Comparison of ENCODE assay signal across 12 cellular contexts in the genomic region with DNA sequence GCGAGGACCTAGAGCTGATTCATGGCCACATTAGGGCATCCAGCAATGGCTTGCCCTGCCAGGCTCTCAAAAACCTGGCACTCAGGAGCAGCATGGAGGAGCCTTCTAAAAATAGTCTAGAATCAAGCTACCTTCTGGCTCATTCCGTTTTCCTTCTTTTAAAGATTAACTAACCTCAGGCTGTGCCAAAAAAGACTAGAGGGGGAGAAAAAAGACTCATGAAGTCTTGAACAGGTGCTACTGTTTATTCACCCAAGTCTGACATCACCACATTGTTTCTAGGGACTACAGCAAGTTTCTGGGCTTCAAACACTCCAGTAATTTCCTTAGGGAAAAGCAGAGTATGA.
DNase-seq lines count a peak whose midpoint lies in the region; ATAC-seq and TF ChIP-seq lines count a peak whose summit lies in the region.
"Had no signal": no experiment of that assay in that cellular context is flagged by ENCODE, and none has a peak within 500 bp of the region (broad histone marks: within the 10 kb centered on the region; RNA-seq: fewer than 3 reads in every experiment).

No MANE protein-coding gene starts in this region.

- DNase-seq in DMS 273 (lab: John Stamatoyannopoulos, UW; ENCODE audit: unreplicated experiment) (peak; percentile 96), NCI-H524 (lab: John Stamatoyannopoulos, UW) (peak; percentile 32 to 65), heart left ventricle (peak in 4 of 5 donors; percentile 33 to 77 (median 64)), pons (ENCODE audit: low spot score) (peak; percentile 26), HuH-7 (ENCODE audit: low spot score) (no peak), T-helper 17 cell (no peak), SKM-1 treated with dmso at 0.1 percent for 144 hours (lab: John Stamatoyannopoulos, UW; ENCODE audit: unreplicated experiment) (no peak)
- DNase-seq in activated T-helper 2 cell treated with anti-CD3 and anti-CD28 coated beads, Interferon-gamma antibody, Interleukin-2, Interleukin-4, amounts not matched to agents 10 μg/mL and 5 μg/mL and 100 μg/mL, durations not matched to agents 14 hours and 24 hours and 36 hours (ENCODE audit: low spot score), result no peak
- DNase-seq: activated CD8-positive, alpha-beta memory T cell treated with anti-CD3 and anti-CD28 coated beads for 24 hours; activated naive CD4-positive, alpha-beta T cell treated with anti-CD3 and anti-CD28 coated beads, Interleukin-2, amount 10 ng/mL, durations not matched to agents 7 days and 5 days had no signal

- H3K9me3 ChIP-seq in heart left ventricle (no peaks in the 10 kb centered on the region), T-helper 17 cell (ENCODE audit: control insufficient read depth, low read length, poor library complexity, severe bottlenecking) (no peaks in the 10 kb centered on the region)
- H3K9me3 ChIP-seq: BLaER1 had no signal

- H3K27me3 Mint-ChIP-seq in activated T-helper 2 cell treated with anti-CD3 and anti-CD28 coated beads, Interferon-gamma antibody, Interleukin-2, Interleukin-4, amounts not matched to agents 10 μg/mL and 5 μg/mL and 100 μg/mL, durations not matched to agents 14 hours and 24 hours and 36 hours (ENCODE audit: low read depth), result no peaks in the 10 kb centered on the region
- H3K27me3 Mint-ChIP-seq in T-helper 17 cell, result no peaks in the 10 kb centered on the region
- H3K27me3 Mint-ChIP-seq: activated naive CD4-positive, alpha-beta T cell treated with anti-CD3 and anti-CD28 coated beads, Interleukin-2, amount 10 ng/mL, durations not matched to agents 7 days and 5 days had no signal

- ATAC-seq in heart left ventricle, result peak; percentile 89 to 93 (median 92)
- no peak for ATAC-seq in T-helper 17 cell

- TF ChIP-seq POLR2A in heart left ventricle (IDR thresholded peaks at IDR 0.05), result no peak

- H3K27ac ChIP-seq in heart left ventricle, result peak overlapping the region in 10 of 12 donors; percentile 0 to 83 (median 64)
- H3K27ac ChIP-seq: BLaER1 had no signal

- no peaks in the 10 kb centered on the region for H3K27me3 ChIP-seq in heart left ventricle
- H3K27me3 ChIP-seq: BLaER1 had no signal

- no peaks in the 10 kb centered on the region for H3K36me3 ChIP-seq in heart left ventricle
- H3K36me3 ChIP-seq: BLaER1 had no signal

- 17 to 39% (median 25%) methylated on average over 2 of the region's 2 CpGs for WGBS in heart left ventricle, 4 donors

- H3K9me3 Mint-ChIP-seq in activated T-helper 2 cell treated with anti-CD3 and anti-CD28 coated beads, Interferon-gamma antibody, Interleukin-2, Interleukin-4, amounts not matched to agents 10 μg/mL and 5 μg/mL and 100 μg/mL, durations not matched to agents 14 hours and 24 hours and 36 hours, result no peaks in the 10 kb centered on the region
- H3K9me3 Mint-ChIP-seq: activated naive CD4-positive, alpha-beta T cell treated with anti-CD3 and anti-CD28 coated beads, Interleukin-2, amount 10 ng/mL, durations not matched to agents 7 days and 5 days; T-helper 2 cell treated with Interferon-gamma antibody and Interleukin-4, amounts not matched to agents 5 μg/mL and 100 μg/mL, for 36 hours had no signal

- H3K27ac Mint-ChIP-seq in activated T-helper 2 cell treated with anti-CD3 and anti-CD28 coated beads, Interferon-gamma antibody, Interleukin-2, Interleukin-4, amounts not matched to agents 10 μg/mL and 5 μg/mL and 100 μg/mL, durations not matched to agents 14 hours and 24 hours and 36 hours, result no peak overlapping the region
- H3K27ac Mint-ChIP-seq in T-helper 17 cell, result no peak overlapping the region
- H3K27ac Mint-ChIP-seq: activated naive CD4-positive, alpha-beta T cell treated with anti-CD3 and anti-CD28 coated beads, Interleukin-2, amount 10 ng/mL, durations not matched to agents 7 days and 5 days; T-helper 2 cell treated with Interferon-gamma antibody and Interleukin-4, amounts not matched to agents 5 μg/mL and 100 μg/mL, for 36 hours had no signal

- intact Hi-C loops in heart left ventricle (cut with DNase I), result loop anchor here in 3 of 10 donors (5.0 to 10.0 kb wide), 3 partner anchors 120 to 230 kb away; no protein-coding TSS in a partner anchor
- intact Hi-C loops in activated T-helper 2 cell treated with anti-CD3 and anti-CD28 coated beads, Interferon-gamma antibody, Interleukin-2, Interleukin-4, amounts not matched to agents 10 μg/mL and 5 μg/mL and 100 μg/mL, durations not matched to agents 14 hours and 24 hours and 36 hours (cut with micrococcal nuclease), result no loop called here

- TF ChIP-seq CTCF in heart left ventricle (IDR thresholded peaks at IDR 0.05), result no peak

- H3K4me1 ChIP-seq in heart left ventricle, result peaks cover 0 to 45% (median 16%) of the 10 kb centered on the region in 12 donors
- H3K4me1 ChIP-seq: BLaER1 had no signal

- H3K4me3 ChIP-seq in heart left ventricle, result no peak overlapping the region
- H3K4me3 ChIP-seq: BLaER1 had no signal

- H3K4me1 Mint-ChIP-seq in activated T-helper 2 cell treated with anti-CD3 and anti-CD28 coated beads, Interferon-gamma antibody, Interleukin-2, Interleukin-4, amounts not matched to agents 10 μg/mL and 5 μg/mL and 100 μg/mL, durations not matched to agents 14 hours and 24 hours and 36 hours (ENCODE audit: low read depth), result peaks cover 23% of the 10 kb centered on the region
- H3K4me1 Mint-ChIP-seq in T-helper 17 cell, result peaks cover 39% of the 10 kb centered on the region

- no peak overlapping the region for H3K4me3 Mint-ChIP-seq in activated T-helper 2 cell treated with anti-CD3 and anti-CD28 coated beads, Interferon-gamma antibody, Interleukin-2, Interleukin-4, amounts not matched to agents 10 μg/mL and 5 μg/mL and 100 μg/mL, durations not matched to agents 14 hours and 24 hours and 36 hours (ENCODE audit: low read depth)
- no peak overlapping the region for H3K4me3 Mint-ChIP-seq in T-helper 17 cell
- H3K4me3 Mint-ChIP-seq: activated naive CD4-positive, alpha-beta T cell treated with anti-CD3 and anti-CD28 coated beads, Interleukin-2, amount 10 ng/mL, durations not matched to agents 7 days and 5 days; T-helper 2 cell treated with Interferon-gamma antibody and Interleukin-4, amounts not matched to agents 5 μg/mL and 100 μg/mL, for 36 hours had no signal

- peaks cover 17% of the 10 kb centered on the region for H3K36me3 Mint-ChIP-seq in activated T-helper 2 cell treated with anti-CD3 and anti-CD28 coated beads, Interferon-gamma antibody, Interleukin-2, Interleukin-4, amounts not matched to agents 10 μg/mL and 5 μg/mL and 100 μg/mL, durations not matched to agents 14 hours and 24 hours and 36 hours (ENCODE audit: low read depth)
- no peaks in the 10 kb centered on the region for H3K36me3 Mint-ChIP-seq in T-helper 17 cell (ENCODE audit: low read depth)

Comparison
In these comparisons a context has a peak if more than half of its experiments do, and no peak if none do; other contexts are left out.
1. DNase-seq: peak in DMS 273 (single experiment), NCI-H524 (2 of 2), heart left ventricle (4 of 5) and pons (single experiment); none in HuH-7 (single experiment), activated T-helper 2 cell treated with anti-CD3 and anti-CD28 coated beads, Interferon-gamma antibody, Interleukin-2, Interleukin-4, amounts not matched to agents 10 μg/mL and 5 μg/mL and 100 μg/mL, durations not matched to agents 14 hours and 24 hours and 36 hours (single experiment), T-helper 17 cell (0 of 3) and SKM-1 treated with dmso at 0.1 percent for 144 hours (single experiment).